Comparison of ENCODE assay signal across 8 cellular contexts in genomic region chr5:157265714-157266285, GRCh38. TPM values are rescaled to one million over a fixed set of nuclear protein-coding genes. Genes with fewer than 3 reads are reported as not detected.
DNase-seq lines count a peak whose midpoint lies in the region; ATAC-seq and TF ChIP-seq lines count a peak whose summit lies in the region.

Gene CYFIP2, plus strand, starts transcription at chr5:157266123. Its CDS starts 19,239 bp downstream, at chr5:157285362.

- peak within 1 kb of the TSS; percentile 93 for H3K4me3 Mint-ChIP-seq in activated T-helper 1 cell treated with anti-CD3 and anti-CD28 coated beads, Interleukin-12 subunit alpha, Interleukin-12 subunit beta, Interleukin-2, Interleukin-4 antibody, amounts not matched to agents 30 ng/mL and 10 ng/mL and 1 ng/mL, durations not matched to agents 14 hours and 24 hours and 36 hours
- H3K4me3 Mint-ChIP-seq in neural progenitor cell, result peak within 1 kb of the TSS; percentile 95

- H3K4me2 ChIP-seq in PC-3 (ENCODE audit: low read length) (peak within 1 kb of the TSS; percentile 88), neural progenitor cell (peak within 1 kb of the TSS; percentile 90)

- H3K27ac ChIP-seq in PC-3 (ENCODE audit: low read length) (no peak within 1 kb of the TSS), neural progenitor cell (no peak within 1 kb of the TSS), stomach smooth muscle (ENCODE audit: low read length) (no peak within 1 kb of the TSS)

- DNase-seq in Caki2 (ENCODE audit: low read depth), result peak; percentile 47
- peak; percentile 80 for DNase-seq in PC-3
- DNase-seq in activated T-helper 1 cell treated with anti-CD3 and anti-CD28 coated beads, Interleukin-12 subunit alpha, Interleukin-12 subunit beta, Interleukin-2, Interleukin-4 antibody, amounts not matched to agents 30 ng/mL and 10 ng/mL and 1 ng/mL, durations not matched to agents 14 hours and 24 hours and 36 hours (ENCODE audit: low spot score), result peak; percentile 82
- DNase-seq in fibroblast of the aortic adventitia (ENCODE audit: low read depth), result no peak
- peak; percentile 90 for DNase-seq in neural progenitor cell (ENCODE audit: low spot score)

- H3K27me3 ChIP-seq in PC-3 (ENCODE audit: low read length), result peaks cover 15% of the 10 kb centered on the region
- H3K27me3 ChIP-seq in neural progenitor cell, result peaks cover 23% of the 10 kb centered on the region
- H3K27me3 ChIP-seq in stomach smooth muscle (ENCODE audit: control insufficient read depth in 1 of 2, insufficient read depth in 2 of 2, low read length in 2 of 2), result no peaks in the 10 kb centered on the region

- no peaks in the 10 kb centered on the region for H3F3A ChIP-seq in PC-3 (ENCODE audit: low read length, unreplicated experiment)
- no peaks in the 10 kb centered on the region for H3F3A ChIP-seq in neural progenitor cell (ENCODE audit: low read depth)

- no peaks in the 10 kb centered on the region for H3K9me3 Mint-ChIP-seq in activated T-helper 1 cell treated with anti-CD3 and anti-CD28 coated beads, Interleukin-12 subunit alpha, Interleukin-12 subunit beta, Interleukin-2, Interleukin-4 antibody, amounts not matched to agents 30 ng/mL and 10 ng/mL and 1 ng/mL, durations not matched to agents 14 hours and 24 hours and 36 hours
- H3K9me3 Mint-ChIP-seq in neural progenitor cell, result no peaks in the 10 kb centered on the region

- no peaks in the 10 kb centered on the region for H3K27me3 Mint-ChIP-seq in activated T-helper 1 cell treated with anti-CD3 and anti-CD28 coated beads, Interleukin-12 subunit alpha, Interleukin-12 subunit beta, Interleukin-2, Interleukin-4 antibody, amounts not matched to agents 30 ng/mL and 10 ng/mL and 1 ng/mL, durations not matched to agents 14 hours and 24 hours and 36 hours (ENCODE audit: insufficient read depth)
- H3K27me3 Mint-ChIP-seq in neural progenitor cell (ENCODE audit: insufficient read depth, low read depth), result no peaks in the 10 kb centered on the region

- in situ Hi-C loops in Caki2 (cut with HindIII; ENCODE audit: low pct_unique_long_range_greater_than_20kb, low sequenced_read_pairs), result no loop called here

- peaks cover 20% of the 10 kb centered on the region for H3K36me3 Mint-ChIP-seq in activated T-helper 1 cell treated with anti-CD3 and anti-CD28 coated beads, Interleukin-12 subunit alpha, Interleukin-12 subunit beta, Interleukin-2, Interleukin-4 antibody, amounts not matched to agents 30 ng/mL and 10 ng/mL and 1 ng/mL, durations not matched to agents 14 hours and 24 hours and 36 hours (ENCODE audit: low read depth)
- H3K36me3 Mint-ChIP-seq in neural progenitor cell, result no peaks in the 10 kb centered on the region

- peak within 1 kb of the TSS; percentile 93 for H2AFZ ChIP-seq in PC-3 (ENCODE audit: low read length)
- H2AFZ ChIP-seq in neural progenitor cell (replicated peaks), result peak within 1 kb of the TSS; percentile 97

- ATAC-seq in GM19463 (IDR thresholded peaks at IDR 0.05; ENCODE audit: unreplicated experiment), result peak; percentile 84
- ATAC-seq in HG03571 (IDR thresholded peaks at IDR 0.05; ENCODE audit: unreplicated experiment), result peak; percentile 85
- ATAC-seq in PC-3, result peak; percentile 97

- H3K9me3 ChIP-seq in PC-3 (ENCODE audit: low read length) (no peaks in the 10 kb centered on the region), neural progenitor cell (ENCODE audit: low read depth) (no peaks in the 10 kb centered on the region), stomach smooth muscle (ENCODE audit: control insufficient read depth in 2 of 2, low read length in 2 of 2) (no peaks in the 10 kb centered on the region)

- peak within 1 kb of the TSS; percentile 95 for H3K27ac Mint-ChIP-seq in activated T-helper 1 cell treated with anti-CD3 and anti-CD28 coated beads, Interleukin-12 subunit alpha, Interleukin-12 subunit beta, Interleukin-2, Interleukin-4 antibody, amounts not matched to agents 30 ng/mL and 10 ng/mL and 1 ng/mL, durations not matched to agents 14 hours and 24 hours and 36 hours
- H3K27ac Mint-ChIP-seq in neural progenitor cell, result peak within 1 kb of the TSS; percentile 92

- peak within 1 kb of the TSS; percentile 79 for H3K4me3 ChIP-seq in PC-3 (ENCODE audit: low read length)
- H3K4me3 ChIP-seq in fibroblast of the aortic adventitia (ENCODE audit: low read depth, low read length), result peak within 1 kb of the TSS; percentile 68
- H3K4me3 ChIP-seq in neural progenitor cell, result peak within 1 kb of the TSS; percentile 95
- H3K4me3 ChIP-seq in stomach smooth muscle (ENCODE audit: low read length in 2 of 2), result peak within 1 kb of the TSS; percentile 83 to 84

- POLR2A ChIA-PET in PC-3 (lab: Charles Lee; ENCODE audit: unreplicated experiment), result interaction anchor here (0.6 kb wide), 1 partner anchor 11 kb away, joined by 4 read pairs; no protein-coding TSS in a partner anchor

- peaks cover 78% of the 10 kb centered on the region for H3K4me1 Mint-ChIP-seq in activated T-helper 1 cell treated with anti-CD3 and anti-CD28 coated beads, Interleukin-12 subunit alpha, Interleukin-12 subunit beta, Interleukin-2, Interleukin-4 antibody, amounts not matched to agents 30 ng/mL and 10 ng/mL and 1 ng/mL, durations not matched to agents 14 hours and 24 hours and 36 hours (ENCODE audit: low read depth)
- peaks cover 22% of the 10 kb centered on the region for H3K4me1 Mint-ChIP-seq in neural progenitor cell

- H4K20me1 ChIP-seq in PC-3 (ENCODE audit: low read length) (no peaks in the 10 kb centered on the region), neural progenitor cell (ENCODE audit: low read depth) (peaks cover 42% of the 10 kb centered on the region)

- intact Hi-C loops in PC-3 (cut with micrococcal nuclease), result loop anchor here (5.0 kb wide), 1 partner anchor 118 kb away; no protein-coding TSS in a partner anchor
- intact Hi-C loops in activated T-helper 1 cell treated with anti-CD3 and anti-CD28 coated beads, Interleukin-12 subunit alpha, Interleukin-12 subunit beta, Interleukin-2, Interleukin-4 antibody, amounts not matched to agents 30 ng/mL and 10 ng/mL and 1 ng/mL, durations not matched to agents 14 hours and 24 hours and 36 hours (cut with micrococcal nuclease), result loop anchor here (1.0 to 5.0 kb wide), 4 partner anchors 9 to 467 kb away; partner anchors contain the start of gene THG1L

- CTCF ChIA-PET in PC-3 (lab: Charles Lee), result no interaction called here

- no peaks in the 10 kb centered on the region for H3K9me2 ChIP-seq in PC-3 (replicated peaks; ENCODE audit: low read length)

- no TSS peak for BruUV-seq in PC-3 (replicated peaks; lab: Mats Ljungman, UMichigan)

- no peaks in the 10 kb centered on the region for H3K79me2 ChIP-seq in PC-3 (ENCODE audit: low read length)
- peaks cover 43% of the 10 kb centered on the region for H3K79me2 ChIP-seq in neural progenitor cell (ENCODE audit: low read depth)

- H3K4me1 ChIP-seq in PC-3 (ENCODE audit: insufficient read depth, low read length) (peaks cover 11% of the 10 kb centered on the region), neural progenitor cell (peaks cover 33% of the 10 kb centered on the region), stomach smooth muscle (ENCODE audit: control insufficient read depth, insufficient read depth, low read length) (peaks cover 22% of the 10 kb centered on the region)

- TF ChIP-seq CTCF in PC-3 (conservative IDR thresholded peaks at IDR 0.05; ENCODE audit: low read depth, low read length), result no peak
- no peak for TF ChIP-seq CTCF in fibroblast of the aortic adventitia (IDR thresholded peaks at IDR 0.05; ENCODE audit: insufficient read depth, low read length)
- no peak for TF ChIP-seq CTCF in neural progenitor cell (IDR thresholded peaks at IDR 0.05)

- H3K36me3 ChIP-seq in PC-3 (ENCODE audit: low read depth, low read length), result no peaks in the 10 kb centered on the region
- H3K36me3 ChIP-seq in neural progenitor cell, result no peaks in the 10 kb centered on the region
- H3K36me3 ChIP-seq in stomach smooth muscle (ENCODE audit: control insufficient read depth in 2 of 2, insufficient read depth in 2 of 2, low read length in 2 of 2), result no peaks in the 10 kb centered on the region

- H3K9ac ChIP-seq in PC-3 (ENCODE audit: low read length) (no peak within 1 kb of the TSS; the same call in 1 of the 2 replicates), neural progenitor cell (peak within 1 kb of the TSS; percentile 42), stomach smooth muscle (ENCODE audit: low read length in 2 of 2) (peak within 1 kb of the TSS; percentile 50 to 58)

RNA-seq across cellular contexts. Expression of gene CYFIP2, which starts in this region (rescaled TPM):
- total RNA-seq in Caki2 (2014; rRNA removed; shearing (Covaris generic); ENCODE audit: low replicate concordance), result 25.3 and 40.4 TPM in 2 replicates
- total RNA-seq in PC-3 (2014; rRNA removed), result 30.4 and 36.0 TPM in 2 replicates
- total RNA-seq in activated T-helper 1 cell treated with anti-CD3 and anti-CD28 coated beads, Interleukin-12 subunit alpha, Interleukin-12 subunit beta, Interleukin-2, Interleukin-4 antibody, amounts not matched to agents 30 ng/mL and 10 ng/mL and 1 ng/mL, durations not matched to agents 14 hours and 24 hours and 36 hours, result 173 and 175 TPM in 2 replicates
- total RNA-seq in fibroblast of the aortic adventitia (ENCODE audit: low replicate concordance), result 3.7 and 12.4 TPM in 2 replicates
- 70.2 and 125 TPM in 2 replicates for total RNA-seq in neural progenitor cell (ENCODE audit: low replicate concordance)
